ENCODE assay signal across 21 cellular contexts in the genomic region with DNA sequence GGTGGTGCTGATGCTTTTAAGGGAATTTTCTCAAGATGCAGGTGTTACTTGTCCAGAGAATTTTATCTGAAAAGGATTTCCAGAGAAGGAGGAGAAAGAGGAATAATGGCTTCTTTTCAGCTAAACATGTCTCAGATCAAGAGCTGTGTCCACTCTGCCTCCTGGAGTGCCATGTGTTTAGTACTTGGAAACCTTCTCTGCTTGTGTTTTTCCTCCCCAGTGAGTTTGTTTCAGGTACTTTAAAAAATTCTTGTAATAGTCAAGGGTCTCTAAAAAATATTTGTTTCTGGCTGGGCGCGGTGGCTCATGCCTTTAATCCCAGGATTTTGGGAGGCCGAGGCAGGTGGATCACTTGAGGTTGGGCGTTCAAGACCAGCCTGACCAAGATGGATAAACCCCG.
"Had no signal": no experiment of that assay in that cellular context is flagged by ENCODE, and none has a peak within 500 bp of the region (broad histone marks: within the 10 kb centered on the region; RNA-seq: fewer than 3 reads in every experiment).

No MANE protein-coding gene starts in this region.

- H3K27ac ChIP-seq: SJSA1, SK-N-MC had no signal

- DNase-seq: KBM-7, MG63, NCI-H1092, NCI-H1105 treated with DMSO at 0.1 percent for 48 hours, NCI-H1417 treated with DMSO at 0.1 percent for 48 hours, NCI-H146, NCI-H1694 treated with DMSO at 0.1 percent for 48 hours, NCI-H1930, NCI-H2081, NCI-H2171, NCI-H226, NCI-H446, NCI-H510A, NCI-H524 treated with DMSO at 0.1 percent for 48 hours, NCI-H69, NCI-H774, Right ventricle myocardium superior, RPMI8226, SIG-M5 had no signal

- H3K36me3 ChIP-seq: MG63 had no signal

- H3K4me3 ChIP-seq: MG63, SJSA1, SK-N-MC had no signal

- H3K4me1 ChIP-seq: SJSA1 had no signal

- H3K9me3 ChIP-seq: MG63 had no signal

- H3K27me3 ChIP-seq: MG63, SJSA1 had no signal
